ENCODE assay signal across 8 cellular contexts in genomic region chr11:123741159-123741951, GRCh38. TPM values are rescaled to one million over a fixed set of nuclear protein-coding genes. Genes with fewer than 3 reads are reported as not detected.
DNase-seq lines count a peak whose midpoint lies in the region; ATAC-seq and TF ChIP-seq lines count a peak whose summit lies in the region.

Gene ZNF202 (minus strand): TSS chr11:123741660. CDS start chr11:123730888, 10,772 bp downstream.

- H2BK5ac ChIP-seq in IMR-90 (ENCODE audit: low read depth, low read length, poor library complexity, severe bottlenecking), result peak within 1 kb of the TSS; percentile 56

- peak within 1 kb of the TSS; percentile 66; the same call in 1 of the 2 replicates for H3K23ac ChIP-seq in IMR-90 (ENCODE audit: low read depth, low read length)

- peak within 1 kb of the TSS; percentile 96 for H3K4me2 ChIP-seq in IMR-90 (ENCODE audit: low read depth, low read length)
- peak within 1 kb of the TSS; percentile 97 for H3K4me2 ChIP-seq in OCI-LY7 (ENCODE audit: low read length)

- H2BK120ac ChIP-seq in IMR-90 (ENCODE audit: low read depth, low read length), result no peak within 1 kb of the TSS

- peak within 1 kb of the TSS; percentile 79 for H3K56ac ChIP-seq in IMR-90 (ENCODE audit: extremely low read depth, insufficient read depth, low read length)

- peak within 1 kb of the TSS; percentile 76 for H3K27ac ChIP-seq in IMR-90 (ENCODE audit: insufficient read depth, low read length)
- H3K27ac ChIP-seq in OCI-LY7 (ENCODE audit: low read depth, low read length, poor library complexity, severe bottlenecking), result peak within 1 kb of the TSS; percentile 38

- no CpG with 5 or more reads among the region's 65 CpGs for WGBS in IMR-90 (ENCODE audit: extremely low coverage in 2 of 2, insufficient read length in 1 of 2), 2 experiments

- H3K79me1 ChIP-seq in IMR-90 (ENCODE audit: low read depth in 1 of 2, low read length in 2 of 2), result peaks cover 24 to 34% of the 10 kb centered on the region in 2 experiments

- H3K9me1 ChIP-seq in IMR-90 (ENCODE audit: insufficient read depth, low read length), result no peaks in the 10 kb centered on the region

- DNase-seq in DMS153 treated with DMSO at 0.1 percent for 48 hours (lab: John Stamatoyannopoulos, UW; ENCODE audit: unreplicated experiment) (peak; percentile 60), IMR-90 (peak; percentile 87), OCI-LY7 (ENCODE audit: low spot score) (peak; percentile 94), activated T-cell treated with anti-CD3 and anti-CD28 coated beads for 1 hour (ENCODE audit: low read depth) (peak; percentile 84), epidermal melanocyte (ENCODE audit: insufficient read length, low spot score) (peak; percentile 48)
- peak; percentile 86 to 88 for DNase-seq in stimulated activated CD8-positive, alpha-beta memory T cell treated with anti-CD3 and anti-CD28 coated beads, Interleukin-2, amount 100 ng/mL, for 48 hours (ENCODE audit: low read depth in 2 of 2)

- H2BK15ac ChIP-seq in IMR-90 (ENCODE audit: low read depth, low read length), result no peak within 1 kb of the TSS

- peak within 1 kb of the TSS; percentile 35; the same call in 1 of the 2 replicates for H4K91ac ChIP-seq in IMR-90 (ENCODE audit: insufficient read depth, low read depth, low read length)

- peak within 1 kb of the TSS; percentile 81 for H2AK9ac ChIP-seq in IMR-90 (replicated peaks; ENCODE audit: low read depth, low read length, poor library complexity)

- dilution Hi-C loops in IMR-90 (cut with HindIII; ENCODE audit: low sequenced_read_pairs, unreplicated experiment), result no loop called here

- H4K5ac ChIP-seq in IMR-90 (ENCODE audit: low read depth, low read length), result peak within 1 kb of the TSS; percentile 88

- peak; percentile 71; the same call in 1 of the 2 replicates for TF ChIP-seq POLR2A in IMR-90 (IDR thresholded peaks at IDR 0.05; ENCODE audit: low read depth, low read length)

- H4K8ac ChIP-seq in IMR-90 (ENCODE audit: low read depth in 2 of 2, low read length in 2 of 2), result peak within 1 kb of the TSS; percentile 81

- POLR2A ChIA-PET in IMR-90 (lab: Charles Lee; ENCODE audit: unreplicated experiment), result no interaction called here
- POLR2A ChIA-PET in OCI-LY7 (lab: Charles Lee), result interaction anchor here (0.7 to 1.2 kb wide), 5 partner anchors 11 to 1706 kb away, joined by 3 to 7 read pairs (median 3); no protein-coding TSS in a partner anchor

- in situ Hi-C loops in IMR-90 (cut with MboI; ENCODE audit: low sequenced_read_pairs), result no loop called here

- no peaks in the 10 kb centered on the region; the same call in 1 of the 2 replicates for H3K9me2 ChIP-seq in OCI-LY7 (ENCODE audit: insufficient read depth, low read length)

- peak within 1 kb of the TSS; percentile 92 for H3K9ac ChIP-seq in IMR-90 (ENCODE audit: low read depth, low read length)

- H4K20me1 ChIP-seq in IMR-90 (ENCODE audit: insufficient read depth, low read length) (no peaks in the 10 kb centered on the region), OCI-LY7 (ENCODE audit: insufficient read depth, low read length) (peaks cover 7% of the 10 kb centered on the region; the same call in 1 of the 2 replicates)

- H3K14ac ChIP-seq in IMR-90 (replicated peaks; ENCODE audit: low read depth, low read length), result peak within 1 kb of the TSS; percentile 65

- intact Hi-C loops in IMR-90 (cut with micrococcal nuclease), result no loop called here
- intact Hi-C loops in OCI-LY7 (cut with micrococcal nuclease; ENCODE audit: unreplicated experiment), result loop anchor here (2.0 to 5.0 kb wide), 3 partner anchors 329 to 881 kb away; partner anchors contain the start of gene TBRG1

- ATAC-seq in GM21529 (IDR thresholded peaks at IDR 0.05; ENCODE audit: unreplicated experiment), result peak; percentile 98
- peak; percentile 98 for ATAC-seq in IMR-90 (ENCODE audit: low read depth)

- peak within 1 kb of the TSS; percentile 69 for H3K4ac ChIP-seq in IMR-90 (ENCODE audit: low read depth, low read length)

- peak within 1 kb of the TSS; percentile 16; the same call in 1 of the 2 replicates for H2AK5ac ChIP-seq in IMR-90 (ENCODE audit: low read depth, low read length)

- peaks cover 44% of the 10 kb centered on the region for H3K79me2 ChIP-seq in OCI-LY7 (ENCODE audit: insufficient read depth, low read depth, low read length)

- no TSS peak for BruUV-seq in IMR-90 (replicated peaks; lab: Mats Ljungman, UMichigan)
- no TSS peak for BruUV-seq in OCI-LY7 (replicated peaks; lab: Mats Ljungman, UMichigan)

- H3K36me3 ChIP-seq in IMR-90 (ENCODE audit: control insufficient read depth, insufficient read depth, low read length), result peaks cover 4% of the 10 kb centered on the region
- H3K36me3 ChIP-seq in OCI-LY7 (ENCODE audit: insufficient read depth, low read length), result peaks cover 38% of the 10 kb centered on the region

- H3K27me3 ChIP-seq in IMR-90 (ENCODE audit: control insufficient read depth, insufficient read depth, low read length), result no peaks in the 10 kb centered on the region
- H3K27me3 ChIP-seq in mononuclear cell (ENCODE audit: insufficient read depth, low read length), result peaks cover 5% of the 10 kb centered on the region

- peak within 1 kb of the TSS; percentile 72 for H3K18ac ChIP-seq in IMR-90 (ENCODE audit: low read depth, low read length)

- no peak for TF ChIP-seq RAD21 in IMR-90 (IDR thresholded peaks at IDR 0.05; ENCODE audit: low read length)

- H2AFZ ChIP-seq in IMR-90 (replicated peaks; ENCODE audit: low read length, poor library complexity) (peak within 1 kb of the TSS; percentile 93), OCI-LY7 (ENCODE audit: low read length) (peak within 1 kb of the TSS; percentile 99)

- H3K4me3 ChIP-seq in IMR-90 (ENCODE audit: insufficient read depth, low read depth, low read length), result peak within 1 kb of the TSS; percentile 84
- H3K4me3 ChIP-seq in OCI-LY7 (ENCODE audit: low read depth, low read length, poor library complexity, severe bottlenecking), result peak within 1 kb of the TSS; percentile 96
- H3K4me3 ChIP-seq in mononuclear cell (ENCODE audit: low read length), result peak within 1 kb of the TSS; percentile 77

- H3K4me1 ChIP-seq in IMR-90 (ENCODE audit: control insufficient read depth, insufficient read depth, low read length), result peaks cover 4% of the 10 kb centered on the region; the same call in 1 of the 2 replicates
- peaks cover 24% of the 10 kb centered on the region for H3K4me1 ChIP-seq in OCI-LY7 (ENCODE audit: insufficient read depth, low read length, poor library complexity, severe bottlenecking)
- peaks cover 21% of the 10 kb centered on the region for H3K4me1 ChIP-seq in mononuclear cell (ENCODE audit: insufficient read depth, low read length)

- TF ChIP-seq CTCF in IMR-90 (conservative IDR thresholded peaks at IDR 0.05; ENCODE audit: low read depth, low read length) (no peak), OCI-LY7 (conservative IDR thresholded peaks at IDR 0.05; ENCODE audit: low read length) (no peak)

- H2BK20ac ChIP-seq in IMR-90 (ENCODE audit: low read depth, low read length), result no peak within 1 kb of the TSS

- H3K9me3 ChIP-seq in IMR-90 (ENCODE audit: control insufficient read depth, insufficient read depth, low read length), result no peaks in the 10 kb centered on the region
- peaks cover 8% of the 10 kb centered on the region; the same call in 1 of the 2 replicates for H3K9me3 ChIP-seq in OCI-LY7 (ENCODE audit: low read length)
- H3K9me3 ChIP-seq in mononuclear cell (ENCODE audit: low read depth, low read length), result no peaks in the 10 kb centered on the region

- CTCF ChIA-PET in IMR-90 (lab: Yijun Ruan, JAX), result no interaction called here
- CTCF ChIA-PET in OCI-LY7 (lab: Charles Lee; ENCODE audit: unreplicated experiment), result no interaction called here

TF ChIP-seq in IMR-90, 13 proteins besides CTCF, POLR2A, EP300 and RAD21:
- TF ChIP-seq BHLHE40 (IDR thresholded peaks at IDR 0.05; ENCODE audit: low read depth, low read length) (no peak), SMC3 (IDR thresholded peaks at IDR 0.05; ENCODE audit: low read depth, low read length) (no peak), MAFK (IDR thresholded peaks at IDR 0.05; ENCODE audit: low read depth, low read length) (no peak), MXI1 (IDR thresholded peaks at IDR 0.05; ENCODE audit: borderline replicate concordance, low read depth, low read length) (peak; percentile 95), MAZ (IDR thresholded peaks at IDR 0.05; ENCODE audit: borderline replicate concordance, low read depth, low read length) (peak; percentile 43; the same call in 1 of the 2 replicates), CHD1 (IDR thresholded peaks at IDR 0.05; ENCODE audit: low read depth, low read length) (no peak), ELK1 (IDR thresholded peaks at IDR 0.05; ENCODE audit: borderline replicate concordance, low read depth, low read length) (no peak)
- TF ChIP-seq, protein P1, sequence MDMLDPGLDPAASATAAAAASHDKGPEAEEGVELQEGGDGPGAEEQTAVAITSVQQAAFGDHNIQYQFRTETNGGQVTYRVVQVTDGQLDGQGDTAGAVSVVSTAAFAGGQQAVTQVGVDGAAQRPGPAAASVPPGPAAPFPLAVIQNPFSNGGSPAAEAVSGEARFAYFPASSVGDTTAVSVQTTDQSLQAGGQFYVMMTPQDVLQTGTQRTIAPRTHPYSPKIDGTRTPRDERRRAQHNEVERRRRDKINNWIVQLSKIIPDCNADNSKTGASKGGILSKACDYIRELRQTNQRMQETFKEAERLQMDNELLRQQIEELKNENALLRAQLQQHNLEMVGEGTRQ (IDR thresholded peaks at IDR 0.05; ENCODE audit: low read depth, low read length), result peak; percentile 92

RNA-seq across cellular contexts. Expression of gene ZNF202, which starts in this region (rescaled TPM):
- total RNA-seq in IMR-90 (2012; rRNA removed), result 8.2 and 9.2 TPM in 2 replicates
- polyA plus RNA-seq in IMR-90 (2012; rRNA removed), result 6.3 and 7.7 TPM in 2 replicates
- 2.6 and 3.8 TPM in 2 replicates for polyA plus RNA-seq in IMR-90 (2012; cell fraction: cytosol; rRNA removed)
- 15.0 and 31.8 TPM in 2 replicates for polyA plus RNA-seq in IMR-90 (2012; cell fraction: nucleus; rRNA removed; ENCODE audit: low replicate concordance)
- total RNA-seq in OCI-LY7 (2014; rRNA removed; shearing (Covaris generic)), result 15.9 and 19.6 TPM in 2 replicates
- total RNA-seq in OCI-LY7 (2022), result 15.5 and 16.7 TPM in 2 replicates
- total RNA-seq in mononuclear cell, result 9.3 TPM

Comparison
In these comparisons a context has a peak if more than half of its experiments do, and no peak if none do; other contexts are left out.
1. Peak in every context shown above with its lines: DNase-seq, ATAC-seq, H3K4me3 ChIP-seq and H3K27ac ChIP-seq.